Comparison of ENCODE assay signal across 32 cellular contexts in the genomic region with DNA sequence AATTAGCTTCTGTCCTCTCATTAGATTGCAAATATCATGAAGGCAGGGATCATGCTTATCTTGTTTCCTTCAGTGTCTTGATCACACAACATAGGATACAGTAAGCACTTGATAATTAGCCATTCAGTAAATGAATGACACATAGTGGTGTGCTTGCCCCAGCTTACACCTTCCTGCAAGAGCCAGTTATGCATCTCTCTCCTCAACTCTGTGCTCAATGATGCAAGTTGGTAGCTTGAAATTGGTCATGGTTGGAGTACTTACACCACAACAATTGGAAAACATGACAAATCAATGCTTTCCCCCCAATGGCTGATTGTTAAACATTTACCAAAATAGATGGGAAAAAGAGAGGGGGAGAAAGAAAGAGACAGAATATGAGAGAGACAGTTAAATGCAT.
"Had no signal": no experiment of that assay in that cellular context is flagged by ENCODE, and none has a peak within 500 bp of the region (broad histone marks: within the 10 kb centered on the region; RNA-seq: fewer than 3 reads in every experiment).

No MANE protein-coding gene starts in this region.

- H3K27me3 ChIP-seq: adrenal gland, body of pancreas, brain microvascular endothelial cell, breast epithelium had no signal

- H3K4me3 ChIP-seq: adrenal gland, body of pancreas, breast epithelium had no signal

- H3K9me3 ChIP-seq: adrenal gland, body of pancreas, breast epithelium had no signal

- H3K27ac ChIP-seq: adrenal gland, body of pancreas, brain microvascular endothelial cell, breast epithelium, VCaP had no signal

- ATAC-seq: activated CD8-positive, alpha-beta T cell treated with anti-CD3 and anti-CD28 coated beads for 36 hours; activated naive CD4-positive, alpha-beta T cell treated with anti-CD3 and anti-CD28 coated beads, Interleukin-2, amount 50 U/mL, for 72 hours; activated T-cell treated with anti-CD3 and anti-CD28 coated beads, Interleukin-2, amount 50 U/mL, for 4 hours; activated T-cell treated with anti-CD3 and anti-CD28 coated beads, Interleukin-2, amount 50 U/mL, for 72 hours; activated T-helper 17 cell treated with anti-CD3 and anti-CD28 coated beads, Interleukin-2, amount 50 U/mL, for 72 hours; body of pancreas had no signal

- H3K36me3 ChIP-seq: adrenal gland, brain microvascular endothelial cell, breast epithelium had no signal

- DNase-seq: activated B cell treated with CpG ODN at 0.5 μM for 24 hours; activated CD4-positive, alpha-beta memory T cell treated with anti-CD3 and anti-CD28 coated beads for 36 hours; activated CD4-positive, alpha-beta T cell treated with anti-CD3 and anti-CD28 coated beads for 4 hours; activated CD4-positive, alpha-beta T cell treated with anti-CD3 and anti-CD28 coated beads, Interleukin-2, amount 10 ng/mL, durations not matched to agents 24 days and 14 days; activated CD4-positive, alpha-beta T cell treated with anti-CD3 and anti-CD28 coated beads, Interleukin-2, amount 50 U/mL, for 1 hour; activated CD4-positive, alpha-beta T cell treated with anti-CD3 and anti-CD28 coated beads, Interleukin-2, amount 50 U/mL, for 4 hours; activated CD4-positive, CD25-positive, alpha-beta regulatory T cell treated with anti-CD3 and anti-CD28 coated beads, Interleukin-2, amount 50 U/mL, for 72 hours; activated CD8-positive, alpha-beta memory T cell treated with anti-CD3 and anti-CD28 coated beads, Interleukin-2, amount 50 U/mL, for 4 hours; activated CD8-positive, alpha-beta T cell treated with anti-CD3 and anti-CD28 coated beads for 36 hours; activated effector memory CD4-positive, alpha-beta T cell treated with anti-CD3 and anti-CD28 coated beads, Interleukin-2, amount 50 U/mL, for 16 hours; activated gamma-delta T cell treated with Interleukin-2 at 50 U/mL for 16 hours; activated naive CD4-positive, alpha-beta T cell; activated naive CD4-positive, alpha-beta T cell treated with anti-CD3 and anti-CD28 coated beads for 36 hours; activated naive CD4-positive, alpha-beta T cell treated with anti-CD3 and anti-CD28 coated beads, Interleukin-2, amount 50 U/mL, for 16 hours; activated naive CD8-positive, alpha-beta T cell treated with anti-CD3 and anti-CD28 coated beads for 36 hours; activated T-cell treated with anti-CD3 and anti-CD28 coated beads for 4 hours; activated T-cell treated with anti-CD3 and anti-CD28 coated beads, Interleukin-2, amount 50 U/mL, for 1 hour; activated T-cell treated with anti-CD3 and anti-CD28 coated beads, Interleukin-2, amount 50 U/mL, for 4 hours; activated T-cell treated with anti-CD3 and anti-CD28 coated beads, Interleukin-2, amount 50 U/mL, for 72 hours; adrenal gland; amniotic stem cell; aorta; body of pancreas; brain microvascular endothelial cell; central memory CD4-positive, alpha-beta T cell; T-helper 1 cell; T-helper 2 cell; T-helper 9 cell had no signal

- H3K4me1 ChIP-seq: adrenal gland, body of pancreas, breast epithelium had no signal
